1 cellular context compared by ENCODE assay signal in the genomic region with DNA sequence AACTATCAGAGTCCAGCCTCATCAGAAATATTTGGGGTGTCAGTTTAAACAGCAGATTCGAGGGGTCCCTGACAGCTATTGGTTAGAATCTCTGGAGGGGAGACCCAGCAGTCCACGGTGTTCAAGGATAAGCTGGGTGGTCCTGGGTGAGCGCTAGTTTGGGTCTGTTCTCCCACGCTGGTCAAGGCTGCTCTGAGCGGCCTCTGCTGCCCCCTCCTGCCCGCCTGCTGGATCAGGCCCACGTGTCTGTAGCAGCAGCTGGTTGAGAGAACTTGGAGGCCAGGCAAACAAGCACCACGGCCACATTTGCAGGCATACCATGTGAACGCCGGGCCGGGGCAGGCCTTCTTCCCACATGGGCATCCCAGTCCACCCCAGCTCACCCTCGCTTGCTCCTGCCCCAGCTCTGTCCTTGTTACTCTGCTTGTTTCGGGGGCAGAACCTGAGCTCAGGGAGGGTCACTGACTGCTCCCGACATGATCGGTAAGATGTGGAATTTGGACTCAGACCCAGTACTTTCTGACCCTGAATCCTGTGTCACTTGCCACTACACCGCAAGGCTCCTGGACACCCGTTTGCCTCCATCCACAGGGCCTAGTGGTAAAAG.
TF ChIP-seq lines count a peak whose summit lies in the region.

No MANE protein-coding gene starts in this region.

TF ChIP-seq in H1, 55 proteins besides CTCF, POLR2A, EP300 and RAD21:
- TF ChIP-seq SP1 (IDR thresholded peaks at IDR 0.05; ENCODE audit: low read depth, low read length), result no peak
- TF ChIP-seq JUND (IDR thresholded peaks at IDR 0.05; ENCODE audit: low read length), result no peak
- no peak for TF ChIP-seq POLR2AphosphoS5 (IDR thresholded peaks at IDR 0.05; ENCODE audit: low read depth, low read length)
- TF ChIP-seq, protein P1, sequence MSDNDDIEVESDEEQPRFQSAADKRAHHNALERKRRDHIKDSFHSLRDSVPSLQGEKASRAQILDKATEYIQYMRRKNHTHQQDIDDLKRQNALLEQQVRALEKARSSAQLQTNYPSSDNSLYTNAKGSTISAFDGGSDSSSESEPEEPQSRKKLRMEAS (IDR thresholded peaks at IDR 0.05), result peak; percentile 96
- TF ChIP-seq, protein P2, sequence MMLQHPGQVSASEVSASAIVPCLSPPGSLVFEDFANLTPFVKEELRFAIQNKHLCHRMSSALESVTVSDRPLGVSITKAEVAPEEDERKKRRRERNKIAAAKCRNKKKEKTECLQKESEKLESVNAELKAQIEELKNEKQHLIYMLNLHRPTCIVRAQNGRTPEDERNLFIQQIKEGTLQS (IDR thresholded peaks at IDR 0.05; ENCODE audit: insufficient read depth, low read depth, low read length), result peak; percentile 60
- TF ChIP-seq POU5F1 (IDR thresholded peaks at IDR 0.05; ENCODE audit: low read depth, low read length), result no peak
- TF ChIP-seq, protein P3, sequence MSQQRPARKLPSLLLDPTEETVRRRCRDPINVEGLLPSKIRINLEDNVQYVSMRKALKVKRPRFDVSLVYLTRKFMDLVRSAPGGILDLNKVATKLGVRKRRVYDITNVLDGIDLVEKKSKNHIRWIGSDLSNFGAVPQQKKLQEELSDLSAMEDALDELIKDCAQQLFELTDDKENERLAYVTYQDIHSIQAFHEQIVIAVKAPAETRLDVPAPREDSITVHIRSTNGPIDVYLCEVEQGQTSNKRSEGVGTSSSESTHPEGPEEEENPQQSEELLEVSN (IDR thresholded peaks at IDR 0.05), result peak; percentile 62
- TF ChIP-seq ASH2L (IDR thresholded peaks at IDR 0.05; ENCODE audit: low read length), result no peak
- TF ChIP-seq RNF2 (IDR thresholded peaks at IDR 0.05; ENCODE audit: borderline replicate concordance, low read depth, low read length, missing control alignments, poor library complexity, severe bottlenecking), result no peak
- TF ChIP-seq TCF12 (IDR thresholded peaks at IDR 0.05; ENCODE audit: low read depth, low read length), result 0 out of 2 replicates have a peak, but pooled peaks have one; percentile 12
- TF ChIP-seq SIN3A (conservative IDR thresholded peaks at IDR 0.05 in 1 of 2, IDR thresholded peaks at IDR 0.05 in 1 of 2; ENCODE audit: low read depth in 1 of 2, low read length in 2 of 2), result 0 out of 4 replicates have a peak, but pooled peaks of 1 of the 2 experiments have one; percentile 50
TF ChIP-seq in H1: peak in this region for 5.
